ENCODE assay signal across 23 cellular contexts in the genomic region with DNA sequence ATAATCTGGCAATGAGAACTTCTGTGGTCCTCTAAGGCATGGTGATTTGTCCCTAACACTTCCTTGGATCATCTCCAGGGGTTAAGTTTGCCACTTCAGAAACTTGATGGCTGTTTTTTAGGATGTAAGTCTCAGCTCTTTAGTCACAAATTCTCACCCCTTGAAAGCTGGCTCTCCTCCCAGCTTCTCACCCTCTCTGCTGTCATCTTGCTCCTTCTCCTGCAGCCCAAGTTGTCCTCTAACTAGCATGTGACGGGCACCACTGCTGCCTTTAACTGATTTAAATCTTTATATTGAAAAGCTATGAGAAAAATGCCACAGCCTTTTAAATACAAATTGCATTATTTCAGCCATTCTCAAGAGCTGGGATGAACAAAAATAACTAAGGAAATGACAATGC.
"Had no signal": no experiment of that assay in that cellular context is flagged by ENCODE, and none has a peak within 500 bp of the region (broad histone marks: within the 10 kb centered on the region; RNA-seq: fewer than 3 reads in every experiment).

No MANE protein-coding gene starts in this region.

- H3K4me3 ChIP-seq: spleen, transverse colon had no signal

- H3K27me3 ChIP-seq: brain microvascular endothelial cell, foreskin keratinocyte, spleen, transverse colon had no signal

- H3K4me1 ChIP-seq: foreskin keratinocyte, transverse colon had no signal

- H3K4me1 Mint-ChIP-seq: activated CD4-positive, alpha-beta T cell treated with anti-CD3 and anti-CD28 coated beads, Interleukin-2, amount 10 ng/mL, durations not matched to agents 24 days and 14 days; activated naive CD4-positive, alpha-beta T cell treated with anti-CD3 and anti-CD28 coated beads, Interleukin-2, amount 50 U/mL, for 24 hours had no signal

- H3K27me3 Mint-ChIP-seq: activated CD4-positive, alpha-beta T cell treated with anti-CD3 and anti-CD28 coated beads, Interleukin-2, amount 10 ng/mL, durations not matched to agents 24 days and 14 days; activated CD8-positive, alpha-beta T cell treated with anti-CD3 and anti-CD28 coated beads for 36 hours; activated naive CD4-positive, alpha-beta T cell treated with anti-CD3 and anti-CD28 coated beads, Interleukin-2, amount 50 U/mL, for 24 hours; naive thymus-derived CD4-positive, alpha-beta T cell; progenitor cell of endocrine pancreas had no signal

- H3K9me3 Mint-ChIP-seq: activated naive CD4-positive, alpha-beta T cell treated with anti-CD3 and anti-CD28 coated beads, Interleukin-2, amount 50 U/mL, for 24 hours; activated T-helper 1 cell treated with anti-CD3 and anti-CD28 coated beads, Interleukin-12 subunit alpha, Interleukin-12 subunit beta, Interleukin-2, Interleukin-4 antibody, amounts not matched to agents 30 ng/mL and 10 ng/mL and 1 ng/mL, durations not matched to agents 14 hours and 24 hours and 36 hours had no signal

- ATAC-seq: activated CD4-positive, CD25-positive, alpha-beta regulatory T cell treated with anti-CD3 and anti-CD28 coated beads, Interleukin-2, amount 50 U/mL, for 24 hours; activated CD8-positive, alpha-beta T cell treated with anti-CD3 and anti-CD28 coated beads for 36 hours; foreskin keratinocyte; naive thymus-derived CD4-positive, alpha-beta T cell had no signal

- H3K27ac Mint-ChIP-seq: activated CD4-positive, alpha-beta T cell treated with anti-CD3 and anti-CD28 coated beads, Interleukin-2, amount 10 ng/mL, durations not matched to agents 24 days and 14 days; activated CD8-positive, alpha-beta T cell treated with anti-CD3 and anti-CD28 coated beads for 36 hours; activated naive CD4-positive, alpha-beta T cell treated with anti-CD3 and anti-CD28 coated beads, Interleukin-2, amount 50 U/mL, for 24 hours; activated T-helper 1 cell treated with anti-CD3 and anti-CD28 coated beads, Interleukin-12 subunit alpha, Interleukin-12 subunit beta, Interleukin-2, Interleukin-4 antibody, amounts not matched to agents 30 ng/mL and 10 ng/mL and 1 ng/mL, durations not matched to agents 14 hours and 24 hours and 36 hours; naive thymus-derived CD4-positive, alpha-beta T cell; progenitor cell of endocrine pancreas; T-helper 2 cell treated with Interferon-gamma antibody and Interleukin-4, amounts not matched to agents 5 μg/mL and 100 μg/mL, for 36 hours had no signal

- H3K4me3 Mint-ChIP-seq: activated CD4-positive, alpha-beta T cell treated with anti-CD3 and anti-CD28 coated beads, Interleukin-2, amount 10 ng/mL, durations not matched to agents 24 days and 14 days; activated CD8-positive, alpha-beta T cell treated with anti-CD3 and anti-CD28 coated beads for 36 hours; activated naive CD4-positive, alpha-beta T cell treated with anti-CD3 and anti-CD28 coated beads, Interleukin-2, amount 50 U/mL, for 24 hours; activated T-helper 1 cell treated with anti-CD3 and anti-CD28 coated beads, Interleukin-12 subunit alpha, Interleukin-12 subunit beta, Interleukin-2, Interleukin-4 antibody, amounts not matched to agents 30 ng/mL and 10 ng/mL and 1 ng/mL, durations not matched to agents 14 hours and 24 hours and 36 hours; naive thymus-derived CD4-positive, alpha-beta T cell; T-helper 2 cell treated with Interferon-gamma antibody and Interleukin-4, amounts not matched to agents 5 μg/mL and 100 μg/mL, for 36 hours had no signal

- H3K27ac ChIP-seq: brain microvascular endothelial cell, foreskin keratinocyte, spleen, transverse colon, VCaP had no signal

- H3K36me3 ChIP-seq: brain microvascular endothelial cell had no signal

- H3K9me3 ChIP-seq: transverse colon had no signal

- DNase-seq: activated CD4-positive, alpha-beta T cell treated with anti-CD3 and anti-CD28 coated beads, Interleukin-2, amount 10 ng/mL, durations not matched to agents 24 days and 14 days; activated CD8-positive, alpha-beta T cell treated with anti-CD3 and anti-CD28 coated beads for 36 hours; activated gamma-delta T cell; brain microvascular endothelial cell; central memory CD4-positive, alpha-beta T cell; dermis blood vessel endothelial cell; effector CD8-positive, alpha-beta T cell; erythroblast; foreskin keratinocyte; mesenchymal stem cell; naive thymus-derived CD4-positive, alpha-beta T cell; retina; spleen; stimulated activated CD4-positive, alpha-beta T cell treated with anti-CD3 and anti-CD28 coated beads, Interleukin-4, amount 100 ng/mL, for 1 hour; stimulated activated naive CD4-positive, alpha-beta T cell; SW 1271; transverse colon had no signal
